ENCODE assay signal across 9 cellular contexts in genomic region chr4:10622728-10623127, GRCh38.
DNase-seq lines count a peak whose midpoint lies in the region; ATAC-seq and TF ChIP-seq lines count a peak whose summit lies in the region.
"Had no signal": no experiment of that assay in that cellular context is flagged by ENCODE, and none has a peak within 500 bp of the region (broad histone marks: within the 10 kb centered on the region; RNA-seq: fewer than 3 reads in every experiment).

No MANE protein-coding gene starts in this region.

- H3K4me3 ChIP-seq in BJ (ENCODE audit: low read depth, low read length) (no peak overlapping the region), choroid plexus epithelial cell (ENCODE audit: low read depth, low read length) (no peak overlapping the region)
- H3K4me3 ChIP-seq: vagina had no signal

- intact Hi-C loops in Right ventricle myocardium inferior (cut with DNase I), result no loop called here

- TF ChIP-seq CTCF in BJ (IDR thresholded peaks at IDR 0.05; ENCODE audit: insufficient read depth, low read depth, low read length), result 0 out of 2 replicates have a peak, but pooled peaks have one; percentile 6
- peak; percentile 66 for TF ChIP-seq CTCF in choroid plexus epithelial cell (conservative IDR thresholded peaks at IDR 0.05; ENCODE audit: low read depth, low read length)

- POLR2A ChIA-PET in BJ (lab: Charles Lee), result no interaction called here

- no peak for DNase-seq in BJ (ENCODE audit: low read depth)
- DNase-seq in choroid plexus epithelial cell (ENCODE audit: low read depth), result peak; percentile 37
- DNase-seq in activated CD4-positive, alpha-beta T cell treated with anti-CD3 and anti-CD28 coated beads, Interleukin-2, amount 50 U/mL, for 48 hours, result no peak
- DNase-seq in Right ventricle myocardium inferior (ENCODE audit: missing footprints), result no peak

- H3K27me3 ChIP-seq in BJ (ENCODE audit: control insufficient read depth, insufficient read depth, low read length), result peaks cover 5% of the 10 kb centered on the region; the same call in 1 of the 2 replicates
- H3K27me3 ChIP-seq: vagina had no signal

- peak; percentile 80 for ATAC-seq in GM18907 (IDR thresholded peaks at IDR 0.05; ENCODE audit: unreplicated experiment)
- peak; percentile 61 for ATAC-seq in HG03378 (IDR thresholded peaks at IDR 0.05; ENCODE audit: unreplicated experiment)
- ATAC-seq in HG03097 (IDR thresholded peaks at IDR 0.05; ENCODE audit: low FRiP score, unreplicated experiment), result no peak
- ATAC-seq in HG02571 (IDR thresholded peaks at IDR 0.05; ENCODE audit: unreplicated experiment), result no peak
- no peak for ATAC-seq in Right ventricle myocardium inferior

- no peaks in the 10 kb centered on the region for H3K36me3 ChIP-seq in BJ (ENCODE audit: control insufficient read depth, insufficient read depth, low read length)
- H3K36me3 ChIP-seq: vagina had no signal

- CTCF ChIA-PET in BJ (lab: Yijun Ruan, JAX), result no interaction called here

Comparison
In these comparisons a context has a peak if more than half of its experiments do, and no peak if none do; other contexts are left out.
1. ATAC-seq: peak in GM18907 (single experiment) and HG03378 (single experiment); none in HG03097 (single experiment), HG02571 (single experiment) and Right ventricle myocardium inferior (single experiment).